In genomic region chr12:52049688-52050087, GRCh38 we compare ENCODE assay signal across 9 cellular contexts. TPM values are rescaled to one million over a fixed set of nuclear protein-coding genes. Genes with fewer than 3 reads are reported as not detected.
DNase-seq lines count a peak whose midpoint lies in the region; ATAC-seq and TF ChIP-seq lines count a peak whose summit lies in the region.
"Had no signal": no experiment of that assay in that cellular context is flagged by ENCODE, and none has a peak within 500 bp of the region (broad histone marks: within the 10 kb centered on the region; RNA-seq: fewer than 3 reads in every experiment).

No MANE protein-coding gene starts in this region.

- H3K27me3 ChIP-seq in foreskin keratinocyte (no peaks in the 10 kb centered on the region), skeletal muscle tissue (ENCODE audit: control insufficient read depth in 3 of 3, insufficient read depth in 3 of 3, low read length in 3 of 3) (no peaks in the 10 kb centered on the region)

- DNase-seq in GM12865 (ENCODE audit: low read depth) (no peak), T-helper 17 cell (no peak), foreskin keratinocyte (no peak), globus pallidus (ENCODE audit: low spot score) (no peak), KBM-7 (no peak), NCI-H1092 (lab: John Stamatoyannopoulos, UW) (no peak)

- peak overlapping the region; percentile 96 for H3K4me3 Mint-ChIP-seq in T-helper 17 cell

- H3K27ac ChIP-seq in foreskin keratinocyte (peak overlapping the region; percentile 97), skeletal muscle tissue (ENCODE audit: low read depth, low read length) (peak overlapping the region; percentile 99)

- ATAC-seq in T-helper 17 cell (no peak), foreskin keratinocyte (no peak)
- ATAC-seq: activated CD4-positive, CD25-positive, alpha-beta regulatory T cell treated with anti-CD3 and anti-CD28 coated beads, Interleukin-2, amount 50 U/mL, for 24 hours had no signal

- H3K4me3 ChIP-seq in GM12865 (ENCODE audit: low read depth, low read length) (peak overlapping the region; percentile 90; the same call in 1 of the 2 replicates), skeletal muscle tissue (ENCODE audit: low read length in 3 of 3) (peak overlapping the region; percentile 10 to 89 (median 87))

- peak overlapping the region; percentile 99 for H3K9ac ChIP-seq in skeletal muscle tissue (ENCODE audit: low read depth in 1 of 3, low read length in 3 of 3)

- peaks cover 15% of the 10 kb centered on the region for H3K4me1 ChIP-seq in foreskin keratinocyte
- H3K4me1 ChIP-seq in skeletal muscle tissue (ENCODE audit: control insufficient read depth in 3 of 3, insufficient read depth in 3 of 3, low read length in 3 of 3) = peaks cover 76 to 91% (median 87%) of the 10 kb centered on the region in 3 donors

- in situ Hi-C loops in KBM-7 (cut with MboI; ENCODE audit: low pct_unique_long_range_greater_than_20kb, low sequenced_read_pairs) = no loop called here

- H3K27me3 Mint-ChIP-seq in T-helper 17 cell = peaks cover 7% of the 10 kb centered on the region

- H3K36me3 ChIP-seq in skeletal muscle tissue (ENCODE audit: control insufficient read depth in 3 of 3, insufficient read depth in 3 of 3, low read length in 3 of 3) = peaks cover 0 to 43% (median 9%) of the 10 kb centered on the region in 3 donors

- peak overlapping the region; percentile 96 for H3K27ac Mint-ChIP-seq in T-helper 17 cell

- H3K9me3 ChIP-seq in T-helper 17 cell (ENCODE audit: control insufficient read depth, low read length, poor library complexity, severe bottlenecking) (no peaks in the 10 kb centered on the region), skeletal muscle tissue (ENCODE audit: control insufficient read depth in 3 of 3, low read length in 3 of 3) (no peaks in the 10 kb centered on the region)

- peaks cover 2% of the 10 kb centered on the region for H3K36me3 Mint-ChIP-seq in T-helper 17 cell (ENCODE audit: low read depth)

- H3K4me1 Mint-ChIP-seq in T-helper 17 cell = peaks cover 30% of the 10 kb centered on the region

- TF ChIP-seq CTCF in GM12865 (IDR thresholded peaks at IDR 0.05; ENCODE audit: insufficient read depth, low read depth, low read length, missing control alignments) (no peak), foreskin keratinocyte (conservative IDR thresholded peaks at IDR 0.05) (no peak)

RNA-seq across cellular contexts. Expression of gene NR4A1, which starts 1.6 kb away (rescaled TPM):
- 100 to 1,000 TPM in 1 of 2 donors, 10 to 100 TPM in 1; 79.2 to 133 TPM for total RNA-seq in T-helper 17 cell
- total RNA-seq in foreskin keratinocyte = 3.0 and 3.5 TPM in 2 replicates
- polyA plus RNA-seq in foreskin keratinocyte = 2.8 and 3.0 TPM in 2 replicates
- total RNA-seq in skeletal muscle tissue = 24.5 TPM

RNA-seq across cellular contexts. Expression of gene ATG101, which starts 20.1 kb away (rescaled TPM):
- total RNA-seq in T-helper 17 cell = 10 to 100 TPM; 22.0 to 30.2 TPM
- total RNA-seq in foreskin keratinocyte = 62.5 and 66.1 TPM in 2 replicates
- polyA plus RNA-seq in foreskin keratinocyte = 77.8 and 83.1 TPM in 2 replicates
- 34.4 TPM for total RNA-seq in skeletal muscle tissue

RNA-seq across cellular contexts. Expression of gene SMIM41, which starts 29.8 kb away (rescaled TPM):
- total RNA-seq in T-helper 17 cell = not detected
- not detected in 2 replicates for total RNA-seq in foreskin keratinocyte
- not detected in 2 replicates for polyA plus RNA-seq in foreskin keratinocyte
- total RNA-seq in skeletal muscle tissue = not detected
- total RNA-seq: LHCN-M2 had no signal

RNA-seq across cellular contexts. Expression of gene TAMALIN, which starts 42.9 kb away (rescaled TPM):
- 100 to 1,000 TPM; 491 to 562 TPM for total RNA-seq in T-helper 17 cell
- total RNA-seq in foreskin keratinocyte = 0.11 and 0.44 TPM in 2 replicates
- 0.12 and 0.15 TPM in 2 replicates for polyA plus RNA-seq in foreskin keratinocyte
- total RNA-seq in skeletal muscle tissue = 9.4 TPM
